Comparison of ENCODE assay signal across 8 cellular contexts in the genomic region with DNA sequence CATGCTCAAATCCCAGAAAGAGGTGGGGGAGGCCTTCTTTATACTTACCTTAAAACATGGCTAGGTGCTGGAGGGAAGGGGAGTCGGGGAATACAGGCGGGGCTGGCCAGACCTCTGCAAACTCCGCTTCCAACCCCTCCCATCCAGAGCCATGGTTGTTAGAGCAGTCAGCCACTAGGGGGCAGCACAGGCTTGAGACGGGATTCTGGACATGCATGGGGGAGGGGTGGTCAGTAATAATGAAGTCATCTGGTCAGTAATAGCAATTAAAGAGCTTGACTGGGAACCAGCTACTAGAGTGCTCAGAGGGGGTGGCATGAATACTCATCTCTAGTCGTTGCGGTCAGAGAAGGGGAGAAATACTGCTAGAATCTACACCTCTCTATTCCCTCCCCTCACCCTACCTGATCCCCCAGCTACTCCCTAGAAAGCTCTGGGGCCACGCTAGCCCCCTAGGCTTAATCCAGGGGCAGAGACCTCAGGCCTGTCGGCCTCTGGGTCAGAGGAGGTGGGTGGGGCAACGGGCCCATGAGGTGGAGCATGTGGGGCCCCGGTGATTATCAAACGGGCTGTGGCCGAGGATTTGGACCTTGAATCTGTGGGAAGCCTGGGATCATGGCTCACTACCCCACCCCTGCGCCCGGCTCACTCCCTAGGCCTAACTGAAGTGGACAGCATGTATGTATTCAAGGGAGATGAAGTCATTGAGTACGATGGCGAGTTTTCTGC. TPM values are rescaled to one million over a fixed set of nuclear protein-coding genes. Genes with fewer than 3 reads are reported as not detected.
A peak's percentile ranks its signal among the peaks of the same experiment; 100 is the strongest.
DNase-seq lines count a peak whose midpoint lies in the region; ATAC-seq lines count a peak whose summit lies in the region.

No MANE protein-coding gene starts in this region.

- no peak overlapping the region for H3K4me3 Mint-ChIP-seq in activated naive CD4-positive, alpha-beta T cell treated with anti-CD3 and anti-CD28 coated beads for 36 hours

- peak; percentile 50 for ATAC-seq in GM19467 (IDR thresholded peaks at IDR 0.05; ENCODE audit: unreplicated experiment)

- H3K9me3 Mint-ChIP-seq in activated naive CD4-positive, alpha-beta T cell treated with anti-CD3 and anti-CD28 coated beads for 36 hours = no peaks in the 10 kb centered on the region

- CTCF ChIA-PET in activated naive CD4-positive, alpha-beta T cell treated with anti-CD3 and anti-CD28 coated beads for 36 hours (lab: Charles Lee) = interaction anchor here (0.6 to 6.0 kb wide), 42 partner anchors 8 to 419 kb away, joined by 3 to 139 read pairs (median 4); a partner anchor contains a TSS

- no peaks in the 10 kb centered on the region for H3K27me3 Mint-ChIP-seq in activated naive CD4-positive, alpha-beta T cell treated with anti-CD3 and anti-CD28 coated beads for 36 hours (ENCODE audit: low read depth)

- no peaks in the 10 kb centered on the region for H3K4me1 Mint-ChIP-seq in activated naive CD4-positive, alpha-beta T cell treated with anti-CD3 and anti-CD28 coated beads for 36 hours (ENCODE audit: low read depth)

- H3K36me3 Mint-ChIP-seq in activated naive CD4-positive, alpha-beta T cell treated with anti-CD3 and anti-CD28 coated beads for 36 hours (ENCODE audit: low read depth) = no peaks in the 10 kb centered on the region

- DNase-seq in AG20443 (ENCODE audit: low spot score) (peak; percentile 86), MV-4-11 (lab: John Stamatoyannopoulos, UW) (peak; percentile 45), SK-N-DZ (ENCODE audit: low spot score) (peak; percentile 84), glomerular endothelial cell (ENCODE audit: extremely low read depth, low read depth, low spot score) (peak; percentile 64), nucleus accumbens (lab: John Stamatoyannopoulos, UW) (peak in 54 of 56 donors; percentile 16 to 92 (median 72)), superior temporal gyrus (ENCODE audit: extremely low spot score) (peak; percentile 95)
- peak; percentile 91 for DNase-seq in activated naive CD4-positive, alpha-beta T cell treated with anti-CD3 and anti-CD28 coated beads for 36 hours

- H3K27ac Mint-ChIP-seq in activated naive CD4-positive, alpha-beta T cell treated with anti-CD3 and anti-CD28 coated beads for 36 hours = no peak overlapping the region

- intact Hi-C loops in activated naive CD4-positive, alpha-beta T cell treated with anti-CD3 and anti-CD28 coated beads for 36 hours (cut with micrococcal nuclease) = loop anchor here (1.0 to 2.0 kb wide), 7 partner anchors 13 to 414 kb away; no protein-coding TSS in a partner anchor

RNA-seq across cellular contexts. Expression of a gene that starts 2.9 kb away (rescaled TPM):
- polyA plus RNA-seq in SK-N-DZ (2014; cell fraction: cytosol; rRNA removed) = 0.85 and 1.6 TPM in 2 replicates
- polyA plus RNA-seq in SK-N-DZ (2014; cell fraction: nucleus; rRNA removed) = 0.23 TPM in 1 of 2 replicates, not detected in the other
- total RNA-seq in activated naive CD4-positive, alpha-beta T cell treated with anti-CD3 and anti-CD28 coated beads for 36 hours = not detected
- total RNA-seq in glomerular endothelial cell = not detected in 2 replicates

RNA-seq across cellular contexts. Expression of a gene that starts 11.9 kb away (rescaled TPM):
- 38.9 and 43.6 TPM in 2 replicates for polyA plus RNA-seq in SK-N-DZ (2014; cell fraction: cytosol; rRNA removed)
- 34.1 and 35.2 TPM in 2 replicates for polyA plus RNA-seq in SK-N-DZ (2014; cell fraction: nucleus; rRNA removed)
- 10 to 100 TPM; 34.3 to 42.0 TPM for total RNA-seq in activated naive CD4-positive, alpha-beta T cell treated with anti-CD3 and anti-CD28 coated beads for 36 hours
- total RNA-seq in glomerular endothelial cell = 141 and 206 TPM in 2 replicates

RNA-seq across cellular contexts. Expression of a gene that starts 41.9 kb away (rescaled TPM):
- not detected in 2 replicates for polyA plus RNA-seq in SK-N-DZ (2014; cell fraction: cytosol; rRNA removed)
- not detected in 2 replicates for polyA plus RNA-seq in SK-N-DZ (2014; cell fraction: nucleus; rRNA removed)
- not detected for total RNA-seq in activated naive CD4-positive, alpha-beta T cell treated with anti-CD3 and anti-CD28 coated beads for 36 hours
- not detected in 2 replicates for total RNA-seq in glomerular endothelial cell

Comparison
In these comparisons a context has a peak if more than half of its experiments do, and no peak if none do; other contexts are left out.
1. Peak in every context shown above with its lines: DNase-seq and ATAC-seq.
2. DNase-seq: peak in every context shown above with its lines; median percentile 95 in superior temporal gyrus; 91 in activated naive CD4-positive, alpha-beta T cell treated with anti-CD3 and anti-CD28 coated beads for 36 hours; 86 in AG20443; 84 in SK-N-DZ; 72 in nucleus accumbens; 64 in glomerular endothelial cell; 45 in MV-4-11.